2 cellular contexts compared by ENCODE assay signal in genomic region chr7:128791121-128791967, GRCh38.
A peak's percentile ranks its signal among the peaks of the same experiment; 100 is the strongest.
TF ChIP-seq lines count a peak whose summit lies in the region.

No MANE protein-coding gene starts in this region.

TF ChIP-seq in HEK293, 187 proteins besides CTCF, POLR2A, EP300 and RAD21 (continued from another document and continues in another):
- no peak for TF ChIP-seq ZBTB49 (tag by site-specific recombination; IDR thresholded peaks at IDR 0.05; ENCODE audit: low read depth)
- no peak for TF ChIP-seq MZF1 (tag by site-specific recombination; IDR thresholded peaks at IDR 0.05; ENCODE audit: borderline replicate concordance)
- 0 out of 2 replicates have a peak, but pooled peaks have one; percentile 37 for TF ChIP-seq ZNF660 (tag by site-specific recombination; IDR thresholded peaks at IDR 0.05)
- peak; percentile 55; the same call in 1 of the 2 replicates for TF ChIP-seq KLF8 (tag by site-specific recombination; IDR thresholded peaks at IDR 0.05)
- TF ChIP-seq ZNF302 (tag by site-specific recombination; IDR thresholded peaks at IDR 0.05; ENCODE audit: low read depth): no peak
- TF ChIP-seq ZNF19 (tag by site-specific recombination; IDR thresholded peaks at IDR 0.05; ENCODE audit: low read depth): no peak
- TF ChIP-seq ZNF18 (tag by site-specific recombination; IDR thresholded peaks at IDR 0.05): no peak
- TF ChIP-seq SCRT2 (tag by site-specific recombination; IDR thresholded peaks at IDR 0.05): no peak
- TF ChIP-seq ZNF433 (tag by site-specific recombination; IDR thresholded peaks at IDR 0.05; ENCODE audit: low read depth): no peak
- TF ChIP-seq ZNF239 (tag by site-specific recombination; IDR thresholded peaks at IDR 0.05): no peak
- TF ChIP-seq ZNF658 (tag by site-specific recombination; IDR thresholded peaks at IDR 0.05): no peak
- TF ChIP-seq ZNF362 (tag by site-specific recombination; IDR thresholded peaks at IDR 0.05): no peak
- peak; percentile 45 for TF ChIP-seq ZBTB8A (tag by site-specific recombination; IDR thresholded peaks at IDR 0.05)
- TF ChIP-seq ZNF10 (tag by site-specific recombination; IDR thresholded peaks at IDR 0.05): no peak
- TF ChIP-seq ZBTB48 (tag by site-specific recombination; IDR thresholded peaks at IDR 0.05): peak; percentile 50
- TF ChIP-seq ZNF626 (tag by site-specific recombination; IDR thresholded peaks at IDR 0.05): no peak
- no peak for TF ChIP-seq ZNF248 (tag by site-specific recombination; IDR thresholded peaks at IDR 0.05)
- no peak for TF ChIP-seq TRIM28 (IDR thresholded peaks at IDR 0.05; ENCODE audit: borderline replicate concordance, low read length)
- TF ChIP-seq PRDM6 (tag by site-specific recombination; IDR thresholded peaks at IDR 0.05): no peak
- TF ChIP-seq KLF10 (tag by site-specific recombination; IDR thresholded peaks at IDR 0.05): peak; percentile 65; the same call in 1 of the 2 replicates
- no peak; the same call in 1 of the 2 replicates for TF ChIP-seq YY2 (tag by site-specific recombination; IDR thresholded peaks at IDR 0.05)
- TF ChIP-seq ZNF449 (tag by site-specific recombination; IDR thresholded peaks at IDR 0.05): no peak
- TF ChIP-seq ZNF473 (tag by site-specific recombination; IDR thresholded peaks at IDR 0.05): no peak
- no peak for TF ChIP-seq ZNF223 (tag by site-specific recombination; IDR thresholded peaks at IDR 0.05)
- no peak for TF ChIP-seq HOXC10 (CRISPR knock-in tag; IDR thresholded peaks at IDR 0.05)
- TF ChIP-seq ZNF837 (tag by site-specific recombination; IDR thresholded peaks at IDR 0.05): no peak
- TF ChIP-seq ZNF324 (tag by site-specific recombination; IDR thresholded peaks at IDR 0.05): 0 out of 2 replicates have a peak, but pooled peaks have one; percentile 30
- no peak for TF ChIP-seq ZNF747 (tag by site-specific recombination; IDR thresholded peaks at IDR 0.05)

TF ChIP-seq in K562, 482 proteins besides CTCF, POLR2A, EP300 and RAD21 (continued from another document and continues in another):
- TF ChIP-seq ZNF277 (CRISPR knock-in tag; IDR thresholded peaks at IDR 0.05; ENCODE audit: borderline replicate concordance) (no peak), ZNF77 (CRISPR knock-in tag; IDR thresholded peaks at IDR 0.05) (no peak), HNRNPLL (IDR thresholded peaks at IDR 0.05; ENCODE audit: low read depth, low read length, poor library complexity, severe bottlenecking) (peak; percentile 71), E2F3 (CRISPR knock-in tag; IDR thresholded peaks at IDR 0.05) (peak; percentile 77), E2F4 (CRISPR knock-in tag; IDR thresholded peaks at IDR 0.05; ENCODE audit: low read depth) (0 out of 2 replicates have a peak, but pooled peaks have one; percentile 14), KLF1 (tag; IDR thresholded peaks at IDR 0.05) (no peak), YY1 (IDR thresholded peaks at IDR 0.05; ENCODE audit: borderline replicate concordance in 1 of 3, control insufficient read depth in 1 of 3, extremely low read depth in 1 of 3, insufficient read depth in 3 of 3, insufficient read length in 1 of 3, insufficient replicate concordance in 2 of 3, low read depth in 1 of 3, low read length in 2 of 3) (peak; percentile 11 to 79 (median 75)), ZNF57 (CRISPR knock-in tag; IDR thresholded peaks at IDR 0.05) (0 out of 2 replicates have a peak, but pooled peaks have one; percentile 30), USF2 (CRISPR knock-in tag; IDR thresholded peaks at IDR 0.05) (no peak), ZBTB26 (CRISPR knock-in tag; IDR thresholded peaks at IDR 0.05) (0 out of 2 replicates have a peak, but pooled peaks have one; percentile 75), MLX (CRISPR knock-in tag; conservative IDR thresholded peaks at IDR 0.05) (no peak), MBD2 (IDR thresholded peaks at IDR 0.05; ENCODE audit: borderline replicate concordance, low read depth) (0 out of 2 replicates have a peak, but pooled peaks have one; percentile 19), ZBTB1 (CRISPR knock-in tag; IDR thresholded peaks at IDR 0.05; ENCODE audit: borderline replicate concordance, low read depth) (0 out of 2 replicates have a peak, but pooled peaks have one; percentile 49), MED1 (CRISPR knock-in tag; IDR thresholded peaks at IDR 0.05; ENCODE audit: borderline replicate concordance) (no peak), ZBTB2 (IDR thresholded peaks at IDR 0.05) (0 out of 2 replicates have a peak, but pooled peaks have one; percentile 15), KDM5B (IDR thresholded peaks at IDR 0.05; ENCODE audit: insufficient replicate concordance, low read depth, low read length) (peak; percentile 84), ZNF609 (CRISPR knock-in tag; IDR thresholded peaks at IDR 0.05; ENCODE audit: borderline replicate concordance) (peak; percentile 25; the same call in 1 of the 2 replicates), ETV6 (IDR thresholded peaks at IDR 0.05; ENCODE audit: borderline replicate concordance in 1 of 2, low read depth in 2 of 2, low read length in 1 of 2) (no peak), ETV6 (CRISPR knock-in tag; IDR thresholded peaks at IDR 0.05; ENCODE audit: borderline replicate concordance) (no peak), SMARCA4 (IDR thresholded peaks at IDR 0.05) (0 out of 2 replicates have a peak, but pooled peaks have one; percentile 23), ELF1 (tag; IDR thresholded peaks at IDR 0.05) (peak; percentile 72), HNRNPK (IDR thresholded peaks at IDR 0.05; ENCODE audit: low read depth, low read length, poor library complexity, severe bottlenecking) (peak; percentile 76), JUND (IDR thresholded peaks at IDR 0.05; ENCODE audit: borderline replicate concordance, low read depth, low read length) (no peak), JUND (tag; IDR thresholded peaks at IDR 0.05; ENCODE audit: borderline replicate concordance, low read depth, low read length) (no peak; the same call in 2 of the 3 replicates), CBX2 (IDR thresholded peaks at IDR 0.05; ENCODE audit: insufficient read depth, low read length, poor library complexity, severe bottlenecking) (no peak), LCOR (CRISPR knock-in tag; IDR thresholded peaks at IDR 0.05) (no peak), CCNT2 (IDR thresholded peaks at IDR 0.05; ENCODE audit: borderline replicate concordance, extremely low read depth, insufficient read length, low read depth, low read length) (peak; percentile 65), ARID4B (CRISPR knock-in tag; IDR thresholded peaks at IDR 0.05) (peak; percentile 36; the same call in 1 of the 2 replicates), HMGN3 (IDR thresholded peaks at IDR 0.05; ENCODE audit: borderline replicate concordance, extremely low read depth, insufficient read length, low read depth, low read length) (peak; percentile 51), HDAC1 (IDR thresholded peaks at IDR 0.05) (peak in 1 of 2 experiments; percentile 48; a peak in 1 of 4 replicates), RFX1 (IDR thresholded peaks at IDR 0.05) (no peak)
